In the genomic region with DNA sequence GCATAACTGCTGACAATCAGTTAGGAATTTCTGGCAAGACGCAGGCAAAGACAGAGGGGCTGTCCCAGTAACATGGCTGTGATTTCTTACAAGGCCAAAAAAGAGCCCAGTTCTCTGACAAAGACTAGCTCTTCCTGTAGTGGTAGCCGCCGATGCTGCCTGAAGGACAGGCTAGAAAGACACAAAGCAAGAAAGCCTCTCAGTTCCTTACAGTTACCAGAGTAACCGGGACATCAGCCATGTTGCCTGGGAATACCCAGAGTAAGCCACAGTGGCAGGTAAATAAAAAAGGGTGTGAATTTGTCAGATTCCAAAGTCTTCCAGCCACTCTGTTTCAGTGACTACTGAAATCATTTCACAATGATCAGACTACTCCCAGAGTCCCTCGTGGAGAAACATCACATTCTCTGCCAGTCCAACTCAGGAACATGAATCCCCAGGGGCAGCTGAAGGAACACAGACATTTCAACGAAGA, we compare ENCODE assay signal across 19 cellular contexts.
DNase-seq lines count a peak whose midpoint lies in the region; ATAC-seq and TF ChIP-seq lines count a peak whose summit lies in the region.
"Had no signal": no experiment of that assay in that cellular context is flagged by ENCODE, and none has a peak within 500 bp of the region (broad histone marks: within the 10 kb centered on the region; RNA-seq: fewer than 3 reads in every experiment).

No MANE protein-coding gene starts in this region.

- H3K4me3 ChIP-seq in mammary epithelial cell (replicated peaks in 1 of 3; ENCODE audit: insufficient read depth in 1 of 3, low read depth in 2 of 3, low read length in 3 of 3): no peak overlapping the region
- no peak overlapping the region for H3K4me3 ChIP-seq in trophoblast cell (ENCODE audit: low read depth, low read length)
- no peak overlapping the region for H3K4me3 ChIP-seq in vagina
- H3K4me3 ChIP-seq: cardiac muscle cell, skin epidermis had no signal

- no peak for DNase-seq in mammary epithelial cell
- DNase-seq in Right ventricle myocardium superior: no peak
- no peak for DNase-seq in trophoblast cell
- DNase-seq in vagina (ENCODE audit: extremely low spot score in 2 of 2): no peak
- DNase-seq in activated gamma-delta T cell treated with Interleukin-2 at 50 U/mL for 16 hours: no peak
- no peak for DNase-seq in DMS153 (lab: John Stamatoyannopoulos, UW)
- no peak for DNase-seq in stimulated activated naive CD4-positive, alpha-beta T cell (lab: John Stamatoyannopoulos, UW)
- DNase-seq: activated CD4-positive, alpha-beta T cell treated with anti-CD3 and anti-CD28 coated beads for 1 hour; activated CD8-positive, alpha-beta memory T cell treated with anti-CD3 and anti-CD28 coated beads, Interleukin-2, amount 50 U/mL, for 4 hours; activated naive CD4-positive, alpha-beta T cell treated with anti-CD3 and anti-CD28 coated beads for 36 hours; DND-41; KG1; NCI-H1105; NCI-H2171 treated with DMSO at 0.1 percent for 48 hours; occipital lobe had no signal

- ATAC-seq in Right ventricle myocardium superior (ENCODE audit: poor library complexity): peak; percentile 87
- ATAC-seq: stimulated activated memory B cell treated with anti-CD40 and anti-IgM and Interleukin-4, amounts not matched to agents 10 μg/mL and 1 μg/mL and 100 μg/mL, for 72 hours had no signal

- no peak for TF ChIP-seq POLR2A in vagina (IDR thresholded peaks at IDR 0.05)

- H2BK120ac ChIP-seq in trophoblast cell (ENCODE audit: insufficient read depth, low read length, poor library complexity): no peak overlapping the region

- WGBS in mammary epithelial cell (ENCODE audit: low coverage, missing lambda C conversion rate): 50% methylated on average over 6 of the region's 6 CpGs
- no CpG with 5 or more reads among the region's 6 CpGs for WGBS in trophoblast cell (ENCODE audit: extremely low coverage, insufficient coverage, insufficient read length)

- dilution Hi-C loops in mammary epithelial cell (cut with HindIII; ENCODE audit: low sequenced_read_pairs): no loop called here

- intact Hi-C loops in mammary epithelial cell (cut with micrococcal nuclease) (no loop called here), Right ventricle myocardium superior (cut with DNase I) (no loop called here), vagina (cut with DNase I) (no loop called here)

- no peak overlapping the region for H4K91ac ChIP-seq in trophoblast cell (ENCODE audit: low read depth, low read length)

- H3K79me1 ChIP-seq in trophoblast cell (ENCODE audit: low read length): peaks cover 4% of the 10 kb centered on the region

- in situ Hi-C loops in mammary epithelial cell (cut with MboI; ENCODE audit: low sequenced_read_pairs in 2 of 2): no loop called here

- CTCF ChIA-PET in mammary epithelial cell (lab: Charles Lee; ENCODE audit: low non-redundant PET): no interaction called here

- H3K9me3 ChIP-seq in mammary epithelial cell (replicated peaks; ENCODE audit: insufficient read depth, low read length) (no peaks in the 10 kb centered on the region), trophoblast cell (ENCODE audit: insufficient read depth, low read depth, low read length) (no peaks in the 10 kb centered on the region), vagina (no peaks in the 10 kb centered on the region)

- H3K36me3 ChIP-seq in mammary epithelial cell (ENCODE audit: insufficient read depth, low read length) (no peaks in the 10 kb centered on the region), trophoblast cell (ENCODE audit: control insufficient read depth in 1 of 2, insufficient read depth in 2 of 2, low read length in 2 of 2) (no peaks in the 10 kb centered on the region), vagina (no peaks in the 10 kb centered on the region)
- H3K36me3 ChIP-seq: cardiac muscle cell had no signal

- BruUV-seq in mammary epithelial cell (replicated peaks; lab: Mats Ljungman, UMichigan): no TSS peak

- no peak overlapping the region for H2AK5ac ChIP-seq in trophoblast cell (ENCODE audit: low read length)

- H3K27ac ChIP-seq in mammary epithelial cell (ENCODE audit: insufficient read depth, low read depth, low read length): no peak overlapping the region
- H3K27ac ChIP-seq in trophoblast cell (ENCODE audit: low read depth, low read length): no peak overlapping the region
- peak overlapping the region; percentile 59 for H3K27ac ChIP-seq in vagina
- H3K27ac ChIP-seq: C4-2B, cardiac muscle cell had no signal

- no peaks in the 10 kb centered on the region for H4K20me1 ChIP-seq in mammary epithelial cell (ENCODE audit: insufficient read depth, low read length)

- H4K12ac ChIP-seq in trophoblast cell (ENCODE audit: low read depth, low read length): no peak overlapping the region

- no peak overlapping the region for H3K14ac ChIP-seq in trophoblast cell (ENCODE audit: low read length)

- H3K9ac ChIP-seq in mammary epithelial cell (ENCODE audit: insufficient read depth, low read length) (no peak overlapping the region), trophoblast cell (ENCODE audit: low read length) (no peak overlapping the region)

- H3K79me2 ChIP-seq in mammary epithelial cell (ENCODE audit: insufficient read depth, low read length): no peaks in the 10 kb centered on the region
- no peaks in the 10 kb centered on the region for H3K79me2 ChIP-seq in trophoblast cell (ENCODE audit: control insufficient read depth, insufficient read depth, low read length, poor library complexity)

- no peak overlapping the region for H3K4me2 ChIP-seq in mammary epithelial cell (ENCODE audit: insufficient read depth, low read depth, low read length)
- H3K4me2 ChIP-seq in trophoblast cell (ENCODE audit: low read length): no peak overlapping the region

- no peak overlapping the region for H3K23ac ChIP-seq in trophoblast cell (ENCODE audit: low read length)

- no peak overlapping the region for H2BK5ac ChIP-seq in trophoblast cell (ENCODE audit: low read depth, low read length, poor library complexity)

- H3K4me1 ChIP-seq in mammary epithelial cell (ENCODE audit: insufficient read depth, low read length) (peaks cover 6% of the 10 kb centered on the region), trophoblast cell (ENCODE audit: control insufficient read depth in 1 of 2, insufficient read depth in 2 of 2, low read length in 2 of 2) (peaks cover 0 to 4% of the 10 kb centered on the region in 2 experiments), vagina (peaks cover 17% of the 10 kb centered on the region)

- H3K4ac ChIP-seq in trophoblast cell (ENCODE audit: low read depth, low read length): no peak overlapping the region

- TF ChIP-seq CTCF in mammary epithelial cell (conservative IDR thresholded peaks at IDR 0.05 in 1 of 2, IDR thresholded peaks at IDR 0.05 in 1 of 2; ENCODE audit: extremely low read depth in 1 of 2, insufficient read depth in 1 of 2, low read depth in 1 of 2, low read length in 2 of 2): no peak
- TF ChIP-seq CTCF in vagina (IDR thresholded peaks at IDR 0.05): no peak

- H2AFZ ChIP-seq in mammary epithelial cell (ENCODE audit: low read depth, low read length) (peak overlapping the region; percentile 8), trophoblast cell (ENCODE audit: insufficient read depth, low read length, poor library complexity) (peak overlapping the region; percentile 47)

- no peaks in the 10 kb centered on the region for H3K27me3 ChIP-seq in mammary epithelial cell (ENCODE audit: insufficient read depth, low read length)
- H3K27me3 ChIP-seq in trophoblast cell (ENCODE audit: insufficient read depth, low read length): no peaks in the 10 kb centered on the region
- no peaks in the 10 kb centered on the region for H3K27me3 ChIP-seq in vagina
- H3K27me3 ChIP-seq: cardiac muscle cell had no signal

- H3K18ac ChIP-seq in trophoblast cell (ENCODE audit: low read length): no peak overlapping the region

- H4K8ac ChIP-seq in trophoblast cell (ENCODE audit: low read depth, low read length): peak overlapping the region; percentile 52

- H2BK12ac ChIP-seq in trophoblast cell (ENCODE audit: low read length): peak overlapping the region; percentile 78
